In genomic region chr12:75721790-75722189, GRCh38 we compare ENCODE assay signal across 13 cellular contexts.
DNase-seq lines count a peak whose midpoint lies in the region; ATAC-seq, FAIRE-seq and TF ChIP-seq lines count a peak whose summit lies in the region.
"Had no signal": no experiment of that assay in that cellular context is flagged by ENCODE, and none has a peak within 500 bp of the region (broad histone marks: within the 10 kb centered on the region; RNA-seq: fewer than 3 reads in every experiment).

No MANE protein-coding gene starts in this region.

- TF ChIP-seq RAD21 in K562 (CRISPR knock-in tag; conservative IDR thresholded peaks at IDR 0.05 in 1 of 2, IDR thresholded peaks at IDR 0.05 in 1 of 2), result no peak

- no peak overlapping the region for H3K4me3 ChIP-seq in K562
- H3K4me3 ChIP-seq in CD4-positive, alpha-beta memory T cell (ENCODE audit: low read length in 2 of 2), result no peak overlapping the region

- TF ChIP-seq EP300 in K562 (IDR thresholded peaks at IDR 0.05; ENCODE audit: low read length), result no peak

- H3K9me3 ChIP-seq in K562 (replicated peaks; ENCODE audit: control insufficient read depth, insufficient read depth, low read depth, low read length), result no peaks in the 10 kb centered on the region
- H3K9me3 ChIP-seq in CD4-positive, alpha-beta memory T cell (ENCODE audit: control insufficient read depth in 1 of 2, low read length in 2 of 2), result no peaks in the 10 kb centered on the region

- no peak overlapping the region for H3K4me3 Mint-ChIP-seq in CD4-positive, alpha-beta memory T cell

- H3K27me3 Mint-ChIP-seq in CD4-positive, alpha-beta memory T cell, result no peaks in the 10 kb centered on the region

- no peak for TF ChIP-seq POLR2A in K562 (conservative IDR thresholded peaks at IDR 0.05)

- H3K27ac ChIP-seq in K562 (ENCODE audit: extremely low read depth, low read depth, low read length), result no peak overlapping the region
- no peak overlapping the region for H3K27ac ChIP-seq in CD4-positive, alpha-beta memory T cell (ENCODE audit: low read depth, low read length)

- peak overlapping the region in 1 of 7 donors; percentile 6 for H3K27ac Mint-ChIP-seq in CD4-positive, alpha-beta memory T cell

- H3K27me3 ChIP-seq in K562 (ENCODE audit: control insufficient read depth in 2 of 2, insufficient read depth in 2 of 2, low read length in 2 of 2), result no peaks in the 10 kb centered on the region
- H3K27me3 ChIP-seq in CD4-positive, alpha-beta memory T cell (ENCODE audit: insufficient read depth, low read length), result no peaks in the 10 kb centered on the region

- CTCF ChIA-PET in K562 (lab: Yijun Ruan, JAX; ENCODE audit: low intra/inter-chr PET ratio), result no interaction called here
- CTCF ChIA-PET in CD4-positive, alpha-beta memory T cell (lab: Charles Lee; ENCODE audit: partially characterized antibody), result interaction anchor here (1.3 kb wide), 1 partner anchor 17 kb away, joined by 3 read pairs; no protein-coding TSS in a partner anchor

- no peaks in the 10 kb centered on the region for H3K9me3 Mint-ChIP-seq in CD4-positive, alpha-beta memory T cell

- intact Hi-C loops in K562 (cut with micrococcal nuclease), result loop anchor here (10.0 kb wide), 1 partner anchor 197 kb away; no protein-coding TSS in a partner anchor
- intact Hi-C loops in CD4-positive, alpha-beta memory T cell (cut with micrococcal nuclease), result loop anchor here (2.0 to 5.0 kb wide), 3 partner anchors 19 to 309 kb away; partner anchors contain the start of genes KRR1 and PHLDA1

- TF ChIP-seq CTCF in K562 (IDR thresholded peaks at IDR 0.05 in 2 of 3, conservative IDR thresholded peaks at IDR 0.05 in 1 of 3; ENCODE audit: insufficient read depth in 2 of 3, low read depth in 1 of 3, low read length in 3 of 3), result no peak

- no peaks in the 10 kb centered on the region for H3K9me1 ChIP-seq in K562 (ENCODE audit: control insufficient read depth, insufficient read depth, low read length)

- 45% methylated on average over 2 of the region's 2 CpGs for WGBS in K562 (ENCODE audit: insufficient coverage, low coverage, missing lambda C conversion rate)

- H3K79me2 ChIP-seq in K562 (ENCODE audit: control insufficient read depth, insufficient read depth, low read length), result no peaks in the 10 kb centered on the region

- H3K36me3 ChIP-seq in K562 (ENCODE audit: control insufficient read depth, insufficient read depth, low read length), result no peaks in the 10 kb centered on the region
- H3K36me3 ChIP-seq in CD4-positive, alpha-beta memory T cell (ENCODE audit: insufficient read depth, low read length), result no peaks in the 10 kb centered on the region

- in situ Hi-C loops in K562 (cut with MboI), result no loop called here

- FAIRE-seq in K562 (lab: Jason Lieb, UNC), result no peak
- FAIRE-seq: kidney had no signal

- H3K36me3 Mint-ChIP-seq in CD4-positive, alpha-beta memory T cell, result no peaks in the 10 kb centered on the region

- DNase-seq in NCI-H146 (lab: John Stamatoyannopoulos, UW) (peak; percentile 14), NCI-H146 treated with DMSO at 0.1 percent for 48 hours (lab: John Stamatoyannopoulos, UW; ENCODE audit: unreplicated experiment) (no peak), K562 (ENCODE audit: extremely low read depth in 1 of 4, low spot score in 3 of 4) (no peak), medulla oblongata (ENCODE audit: extremely low spot score) (peak; percentile 16), superior temporal gyrus (ENCODE audit: extremely low spot score) (peak; percentile 42)
- DNase-seq in CD4-positive, alpha-beta memory T cell, result no peak
- DNase-seq: central memory CD4-positive, alpha-beta T cell; DMS79; kidney; posterior cingulate gyrus; substantia nigra had no signal

- H2AFZ ChIP-seq in K562 (ENCODE audit: low read depth, low read length), result peak overlapping the region; percentile 89

- peaks cover 0 to 28% of the 10 kb centered on the region in 2 experiments; a peak in 3 of 5 replicates for H3K4me1 ChIP-seq in K562 (replicated peaks in 1 of 2; ENCODE audit: control insufficient read depth in 2 of 2, insufficient read depth in 2 of 2, low read length in 2 of 2)
- peaks cover 18% of the 10 kb centered on the region for H3K4me1 ChIP-seq in CD4-positive, alpha-beta memory T cell (ENCODE audit: insufficient read depth, low read length)

- H3K9ac ChIP-seq in K562 (ENCODE audit: insufficient read depth in 1 of 2, low read depth in 2 of 2, low read length in 2 of 2), result no peak overlapping the region

- POLR2A ChIA-PET in K562 (lab: Yijun Ruan, JAX), result interaction anchor here (0.7 kb wide), 1 partner anchor 1397 kb away, joined by 3 read pairs; no protein-coding TSS in a partner anchor
- POLR2A ChIA-PET in CD4-positive, alpha-beta memory T cell (lab: Charles Lee; ENCODE audit: partially characterized antibody), result no interaction called here

- no peaks in the 10 kb centered on the region for H4K20me1 ChIP-seq in K562 (replicated peaks; ENCODE audit: control insufficient read depth, insufficient read depth, low read length)

- no peak for ATAC-seq in K562
- no peak for ATAC-seq in HG03442 (IDR thresholded peaks at IDR 0.05; ENCODE audit: unreplicated experiment)
- no peak for ATAC-seq in HG02870 (IDR thresholded peaks at IDR 0.05; ENCODE audit: unreplicated experiment)

- no peak overlapping the region for H3K4me2 ChIP-seq in K562 (ENCODE audit: insufficient read depth, low read length)

- H3K4me1 Mint-ChIP-seq in CD4-positive, alpha-beta memory T cell, result peaks cover 14 to 32% (median 20%) of the 10 kb centered on the region in 4 donors

- no TSS peak for BruUV-seq in K562 (replicated peaks; lab: Mats Ljungman, UMichigan)

TF ChIP-seq in K562, 482 proteins besides CTCF, POLR2A, EP300 and RAD21:
- TF ChIP-seq ZNF584 (CRISPR knock-in tag; IDR thresholded peaks at IDR 0.05; ENCODE audit: low read depth), result no peak
- no peak for TF ChIP-seq SP2 (IDR thresholded peaks at IDR 0.05; ENCODE audit: extremely low read depth, low read depth, low read length, poor library complexity, severe bottlenecking)
- no peak for TF ChIP-seq ETV1 (tag; conservative IDR thresholded peaks at IDR 0.05; ENCODE audit: low read depth)
- no peak for TF ChIP-seq FOXO4 (CRISPR knock-in tag; IDR thresholded peaks at IDR 0.05)

Comparison
In these comparisons a context has a peak if more than half of its experiments do, and no peak if none do; other contexts are left out.
1. DNase-seq: peak in NCI-H146 (single experiment), medulla oblongata (single experiment) and superior temporal gyrus (single experiment); none in NCI-H146 treated with DMSO at 0.1 percent for 48 hours (single experiment), K562 (0 of 4) and CD4-positive, alpha-beta memory T cell (0 of 5).